Comparison of ENCODE assay signal across 15 cellular contexts in the genomic region with DNA sequence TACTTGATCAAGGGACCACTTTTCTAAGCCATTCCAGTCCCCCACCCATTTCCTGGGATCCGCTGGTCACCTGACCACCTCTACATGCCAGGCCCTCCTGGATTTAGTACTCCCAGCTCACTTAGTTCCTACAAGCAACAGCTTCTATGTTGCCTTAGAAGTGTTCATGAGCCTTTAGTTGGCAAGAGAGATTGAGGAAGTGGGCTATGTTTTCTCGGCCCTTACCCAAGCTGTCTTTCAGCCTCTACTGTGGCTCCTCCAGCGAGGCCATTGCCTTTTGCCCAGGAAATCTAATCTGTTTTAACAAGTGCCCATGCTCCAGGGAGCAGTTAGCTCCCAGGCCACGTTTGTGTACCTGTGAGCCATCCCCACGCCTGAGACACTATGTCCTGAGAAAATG.
"Had no signal": no experiment of that assay in that cellular context is flagged by ENCODE, and none has a peak within 500 bp of the region (broad histone marks: within the 10 kb centered on the region; RNA-seq: fewer than 3 reads in every experiment).

No MANE protein-coding gene starts in this region.

- H3K27ac ChIP-seq: esophagus squamous epithelium, neutrophil, right lobe of liver had no signal

- H3K4me3 ChIP-seq: esophagus squamous epithelium, psoas muscle, right lobe of liver had no signal

- H3K27ac Mint-ChIP-seq: activated CD4-positive, alpha-beta T cell treated with anti-CD3 and anti-CD28 coated beads, Interleukin-2, amount 10 ng/mL, durations not matched to agents 24 days and 14 days; activated naive CD8-positive, alpha-beta T cell; stimulated activated memory B cell treated with anti-CD40 and anti-IgM and Interleukin-4, amounts not matched to agents 10 μg/mL and 1 μg/mL and 100 μg/mL, for 72 hours; T-cell; type B pancreatic cell had no signal

- H3K4me3 Mint-ChIP-seq: activated CD4-positive, alpha-beta T cell treated with anti-CD3 and anti-CD28 coated beads, Interleukin-2, amount 10 ng/mL, durations not matched to agents 24 days and 14 days; activated naive CD8-positive, alpha-beta T cell; naive thymus-derived CD4-positive, alpha-beta T cell; stimulated activated memory B cell treated with anti-CD40 and anti-IgM and Interleukin-4, amounts not matched to agents 10 μg/mL and 1 μg/mL and 100 μg/mL, for 72 hours; T-cell; type B pancreatic cell had no signal

- ATAC-seq: left colon; naive thymus-derived CD4-positive, alpha-beta T cell; psoas muscle; right lobe of liver; stimulated activated memory B cell treated with anti-CD40 and anti-IgM and Interleukin-4, amounts not matched to agents 10 μg/mL and 1 μg/mL and 100 μg/mL, for 72 hours; T-cell had no signal

- H3K36me3 Mint-ChIP-seq: activated naive CD8-positive, alpha-beta T cell; type B pancreatic cell had no signal

- H3K27me3 ChIP-seq: esophagus squamous epithelium, neutrophil, right lobe of liver had no signal

- DNase-seq: activated CD4-positive, alpha-beta T cell treated with anti-CD3 and anti-CD28 coated beads, Interleukin-2, amount 10 ng/mL, durations not matched to agents 24 days and 14 days; activated gamma-delta T cell; activated T-cell treated with anti-CD3 and anti-CD28 coated beads, Interleukin-2, amount 50 U/mL, for 1 hour; aorta; esophagus squamous epithelium; left colon; naive thymus-derived CD4-positive, alpha-beta T cell; right lobe of liver; stimulated activated CD4-positive, alpha-beta T cell treated with anti-CD3 and anti-CD28 coated beads, Interleukin-1b, Interleukin-23, amount 100 ng/mL, for 48 hours; T-cell had no signal

- H3K9me3 ChIP-seq: esophagus squamous epithelium, neutrophil, psoas muscle, right lobe of liver had no signal

- H3K4me1 ChIP-seq: right lobe of liver had no signal

- H3K27me3 Mint-ChIP-seq: activated CD4-positive, alpha-beta T cell treated with anti-CD3 and anti-CD28 coated beads, Interleukin-2, amount 10 ng/mL, durations not matched to agents 24 days and 14 days; activated naive CD8-positive, alpha-beta T cell; naive thymus-derived CD4-positive, alpha-beta T cell; stimulated activated memory B cell treated with anti-CD40 and anti-IgM and Interleukin-4, amounts not matched to agents 10 μg/mL and 1 μg/mL and 100 μg/mL, for 72 hours; T-cell; type B pancreatic cell had no signal

- H3K9me3 Mint-ChIP-seq: activated CD4-positive, alpha-beta T cell treated with anti-CD3 and anti-CD28 coated beads, Interleukin-2, amount 10 ng/mL, durations not matched to agents 24 days and 14 days; naive thymus-derived CD4-positive, alpha-beta T cell; stimulated activated memory B cell treated with anti-CD40 and anti-IgM and Interleukin-4, amounts not matched to agents 10 μg/mL and 1 μg/mL and 100 μg/mL, for 72 hours; T-cell; type B pancreatic cell had no signal
